In the genomic region with DNA sequence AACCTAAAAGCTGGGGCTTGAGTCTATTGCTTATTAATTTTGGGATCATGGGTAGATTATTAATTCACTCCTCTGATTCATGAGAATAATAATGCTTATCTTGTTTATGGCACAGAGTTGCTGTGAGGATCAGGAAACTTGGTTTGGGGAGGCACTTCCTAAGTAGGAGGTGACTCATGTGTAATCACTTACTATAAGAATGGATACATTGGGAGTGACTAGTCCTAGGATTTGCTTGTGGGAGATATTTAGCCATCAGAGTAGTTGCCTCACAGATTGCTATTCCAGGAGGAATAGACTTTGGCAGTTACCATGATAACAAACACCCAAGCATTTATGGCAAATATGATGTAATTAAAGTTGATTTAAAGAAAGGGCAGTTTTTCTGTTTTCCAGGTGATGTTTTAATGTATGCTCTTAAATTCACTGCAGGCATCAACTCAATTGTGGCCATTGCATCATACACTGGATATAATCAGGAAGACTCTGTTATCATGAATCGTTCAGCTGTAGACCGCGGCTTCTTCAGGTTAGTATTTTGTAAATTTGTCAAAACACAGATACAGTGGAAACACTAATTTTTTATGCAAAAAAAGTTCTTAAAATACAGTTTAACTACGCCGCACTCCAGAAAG, we compare ENCODE assay signal across 12 cellular contexts. TPM values are rescaled to one million over a fixed set of nuclear protein-coding genes. Genes with fewer than 3 reads are reported as not detected.
DNase-seq lines count a peak whose midpoint lies in the region; ATAC-seq and TF ChIP-seq lines count a peak whose summit lies in the region.
"Had no signal": no experiment of that assay in that cellular context is flagged by ENCODE, and none has a peak within 500 bp of the region (broad histone marks: within the 10 kb centered on the region; RNA-seq: fewer than 3 reads in every experiment).

No MANE protein-coding gene starts in this region.

- H3K4me2 ChIP-seq in IMR-90 (ENCODE audit: low read depth, low read length) (no peak overlapping the region; the same call in 1 of the 2 replicates), mesenchymal stem cell (ENCODE audit: low read length, poor library complexity, severe bottlenecking) (no peak overlapping the region)

- TF ChIP-seq CTCF in AG09309 (IDR thresholded peaks at IDR 0.05; ENCODE audit: control insufficient read depth, insufficient read depth, low read depth, low read length, missing control alignments) (no peak), IMR-90 (conservative IDR thresholded peaks at IDR 0.05; ENCODE audit: low read depth, low read length) (no peak), endodermal cell (conservative IDR thresholded peaks at IDR 0.05) (no peak)

- H4K8ac ChIP-seq in IMR-90 (ENCODE audit: low read depth in 2 of 2, low read length in 2 of 2) (0 out of 4 replicates have a peak overlapping the region, but pooled peaks of 1 of the 2 experiments have one; percentile 2), mesenchymal stem cell (ENCODE audit: low read length) (no peak overlapping the region)

- no peak overlapping the region for H3K14ac ChIP-seq in IMR-90 (replicated peaks; ENCODE audit: low read depth, low read length)
- no peak overlapping the region for H3K14ac ChIP-seq in mesenchymal stem cell (ENCODE audit: low read length in 2 of 2)

- dilution Hi-C loops in IMR-90 (cut with HindIII; ENCODE audit: low sequenced_read_pairs, unreplicated experiment): no loop called here

- peaks cover 33% of the 10 kb centered on the region for H3K36me3 ChIP-seq in IMR-90 (ENCODE audit: control insufficient read depth, insufficient read depth, low read length)
- peaks cover 92% of the 10 kb centered on the region for H3K36me3 ChIP-seq in endodermal cell (ENCODE audit: control insufficient read depth, insufficient read depth, low read length)
- peaks cover 7 to 88% of the 10 kb centered on the region in 2 experiments for H3K36me3 ChIP-seq in mesenchymal stem cell (ENCODE audit: control insufficient read depth in 1 of 2, insufficient read depth in 2 of 2, low read depth in 1 of 2, low read length in 2 of 2)

- H3K56ac ChIP-seq in IMR-90 (ENCODE audit: extremely low read depth, insufficient read depth, low read length): no peak overlapping the region

- TF ChIP-seq POLR2A in IMR-90 (IDR thresholded peaks at IDR 0.05; ENCODE audit: low read depth, low read length): no peak

- no TSS peak for BruUV-seq in IMR-90 (replicated peaks; lab: Mats Ljungman, UMichigan)

- H3K27me3 Mint-ChIP-seq in endodermal cell (ENCODE audit: insufficient read depth): no peaks in the 10 kb centered on the region

- no peak for TF ChIP-seq RAD21 in IMR-90 (IDR thresholded peaks at IDR 0.05; ENCODE audit: low read length)

- no peak overlapping the region for H2BK12ac ChIP-seq in mesenchymal stem cell (ENCODE audit: low read length in 2 of 2)

- H2AK9ac ChIP-seq in IMR-90 (replicated peaks; ENCODE audit: low read depth, low read length, poor library complexity): no peak overlapping the region

- H4K20me1 ChIP-seq in IMR-90 (ENCODE audit: insufficient read depth, low read length): peaks cover 3% of the 10 kb centered on the region; the same call in 1 of the 2 replicates

- no peaks in the 10 kb centered on the region for H3K4me1 Mint-ChIP-seq in endodermal cell

- peaks cover 8% of the 10 kb centered on the region for H3K4me1 ChIP-seq in IMR-90 (ENCODE audit: control insufficient read depth, insufficient read depth, low read length)
- H3K4me1 ChIP-seq in endodermal cell (ENCODE audit: control insufficient read depth, insufficient read depth, low read length): no peaks in the 10 kb centered on the region
- no peaks in the 10 kb centered on the region for H3K4me1 ChIP-seq in mesenchymal stem cell (ENCODE audit: control insufficient read depth, insufficient read depth, low read depth, low read length)

- H3K27ac Mint-ChIP-seq in endodermal cell: peak overlapping the region; percentile 41

- H2AFZ ChIP-seq in IMR-90 (replicated peaks; ENCODE audit: low read length, poor library complexity) (no peak overlapping the region), mesenchymal stem cell (ENCODE audit: low read depth, low read length) (no peak overlapping the region)

- no peaks in the 10 kb centered on the region for H3K9me3 Mint-ChIP-seq in endodermal cell

- H3K9me3 ChIP-seq in IMR-90 (ENCODE audit: control insufficient read depth, insufficient read depth, low read length) (no peaks in the 10 kb centered on the region), endodermal cell (ENCODE audit: control insufficient read depth, low read length) (no peaks in the 10 kb centered on the region), mesenchymal stem cell (ENCODE audit: control insufficient read depth, low read length) (no peaks in the 10 kb centered on the region)

- no peak overlapping the region for H4K5ac ChIP-seq in IMR-90 (ENCODE audit: low read depth, low read length)

- intact Hi-C loops in IMR-90 (cut with micrococcal nuclease): loop anchor here (5.0 kb wide), 1 partner anchor 87 kb away; no protein-coding TSS in a partner anchor

- WGBS in IMR-90 (ENCODE audit: extremely low coverage in 2 of 2, insufficient read length in 1 of 2), 2 experiments: no CpG with 5 or more reads among the region's 5 CpGs
- 78% methylated on average over 5 of the region's 5 CpGs; no CpG with 5 or more reads in 1 of the 2 experiments for WGBS in endodermal cell (ENCODE audit: insufficient coverage in 1 of 2, insufficient read length in 1 of 2), 2 experiments
- 100% methylated on average over 2 of the region's 5 CpGs for WGBS in mesenchymal stem cell

- H2BK15ac ChIP-seq in IMR-90 (ENCODE audit: low read depth, low read length): no peak overlapping the region
- no peak overlapping the region for H2BK15ac ChIP-seq in mesenchymal stem cell (ENCODE audit: low read depth, poor library complexity, severe bottlenecking)

- H3K9ac ChIP-seq in IMR-90 (ENCODE audit: low read depth, low read length) (no peak overlapping the region), endodermal cell (ENCODE audit: extremely low read depth, low read length, poor library complexity, severe bottlenecking) (no peak overlapping the region), mesenchymal stem cell (ENCODE audit: low read length) (peak overlapping the region; percentile 27)

- H3K9me1 ChIP-seq in IMR-90 (ENCODE audit: insufficient read depth, low read length): peaks cover 2% of the 10 kb centered on the region; the same call in 1 of the 2 replicates

- H3K4me3 ChIP-seq in AG09309 (ENCODE audit: control insufficient read depth, low read depth, low read length) (no peak overlapping the region), IMR-90 (ENCODE audit: insufficient read depth, low read depth, low read length) (no peak overlapping the region), endodermal cell (ENCODE audit: low read length) (no peak overlapping the region), mesenchymal stem cell (ENCODE audit: insufficient read depth in 1 of 2, low read depth in 1 of 2, low read length in 2 of 2) (no peak overlapping the region)

- no peak overlapping the region; the same call in 1 of the 2 replicates for H2BK20ac ChIP-seq in IMR-90 (ENCODE audit: low read depth, low read length)

- H4K91ac ChIP-seq in IMR-90 (ENCODE audit: insufficient read depth, low read depth, low read length): no peak overlapping the region
- H4K91ac ChIP-seq in mesenchymal stem cell (ENCODE audit: low read length): no peak overlapping the region

- H2BK120ac ChIP-seq in IMR-90 (ENCODE audit: low read depth, low read length): no peak overlapping the region
- H2BK120ac ChIP-seq in mesenchymal stem cell (ENCODE audit: low read depth, low read length): no peak overlapping the region

- no peaks in the 10 kb centered on the region for H3K27me3 ChIP-seq in IMR-90 (ENCODE audit: control insufficient read depth, insufficient read depth, low read length)
- H3K27me3 ChIP-seq in endodermal cell (ENCODE audit: control insufficient read depth, insufficient read depth, low read length, poor library complexity, severe bottlenecking): no peaks in the 10 kb centered on the region
- no peaks in the 10 kb centered on the region for H3K27me3 ChIP-seq in mesenchymal stem cell (ENCODE audit: control insufficient read depth in 1 of 2, insufficient read depth in 1 of 2, low read length in 2 of 2)

- H3K27ac ChIP-seq in IMR-90 (ENCODE audit: insufficient read depth, low read length) (no peak overlapping the region), endodermal cell (ENCODE audit: low read depth, low read length) (no peak overlapping the region), mesenchymal stem cell (ENCODE audit: low read length, poor library complexity, severe bottlenecking) (peak overlapping the region; percentile 45)

- no peak overlapping the region for H3K4me3 Mint-ChIP-seq in endodermal cell

- H3K79me1 ChIP-seq in IMR-90 (ENCODE audit: low read depth in 1 of 2, low read length in 2 of 2) (peaks cover 13 to 33% of the 10 kb centered on the region in 2 experiments), mesenchymal stem cell (replicated peaks; ENCODE audit: low read length, poor library complexity, severe bottlenecking) (peaks cover 3% of the 10 kb centered on the region)

- CTCF ChIA-PET in IMR-90 (lab: Yijun Ruan, JAX): no interaction called here

- peak overlapping the region; percentile 28 for H2BK5ac ChIP-seq in IMR-90 (ENCODE audit: low read depth, low read length, poor library complexity, severe bottlenecking)
- H2BK5ac ChIP-seq in mesenchymal stem cell (ENCODE audit: low read depth, low read length, poor library complexity, severe bottlenecking): no peak overlapping the region

- H2AK5ac ChIP-seq in IMR-90 (ENCODE audit: low read depth, low read length) (no peak overlapping the region), mesenchymal stem cell (ENCODE audit: low read length, severe bottlenecking) (no peak overlapping the region)

- in situ Hi-C loops in IMR-90 (cut with MboI; ENCODE audit: low sequenced_read_pairs): no loop called here

- peak; percentile 69 for ATAC-seq in IMR-90 (ENCODE audit: low read depth)
- no peak for ATAC-seq in GM18502 (IDR thresholded peaks at IDR 0.05; ENCODE audit: poor library complexity, unreplicated experiment)

- POLR2A ChIA-PET in IMR-90 (lab: Charles Lee; ENCODE audit: unreplicated experiment): no interaction called here

- DNase-seq in AG09309 (ENCODE audit: low read depth): peak; percentile 77
- DNase-seq in IMR-90: peak; percentile 94
- no peak for DNase-seq in endodermal cell
- peak; percentile 89 for DNase-seq in mesenchymal stem cell
- no peak for DNase-seq in iPS-NIHi7 (ENCODE audit: extremely low spot score)
- DNase-seq in NCI-H1930 (lab: John Stamatoyannopoulos, UW): no peak
- DNase-seq in NCI-H510A (lab: John Stamatoyannopoulos, UW): no peak
- DNase-seq: activated gamma-delta T cell; DMS153; NCI-H1417; stimulated activated CD8-positive, alpha-beta memory T cell treated with anti-CD3 and anti-CD28 coated beads, Interleukin-4, amount 100 ng/mL, for 48 hours had no signal

- peaks cover 84% of the 10 kb centered on the region for H3K36me3 Mint-ChIP-seq in endodermal cell (ENCODE audit: low read depth)

- H3K4ac ChIP-seq in IMR-90 (ENCODE audit: low read depth, low read length): no peak overlapping the region
- no peak overlapping the region for H3K4ac ChIP-seq in mesenchymal stem cell (ENCODE audit: low read depth in 1 of 2, low read length in 2 of 2)

- H3K18ac ChIP-seq in IMR-90 (ENCODE audit: low read depth, low read length): no peak overlapping the region
- no peak overlapping the region for H3K18ac ChIP-seq in mesenchymal stem cell (ENCODE audit: low read depth in 1 of 2, low read length in 2 of 2)

- H3K23ac ChIP-seq in IMR-90 (ENCODE audit: low read depth, low read length) (no peak overlapping the region), mesenchymal stem cell (ENCODE audit: low read length in 2 of 2) (no peak overlapping the region)

RNA-seq across cellular contexts. Expression of gene POLR2B, which starts 41.9 kb away (rescaled TPM):
- 106 and 172 TPM in 2 replicates for total RNA-seq in IMR-90 (2012; rRNA removed)
- polyA plus RNA-seq in IMR-90 (2012; rRNA removed): 62.3 and 74.0 TPM in 2 replicates
- 10.9 and 13.0 TPM in 2 replicates for polyA plus RNA-seq in IMR-90 (2012; cell fraction: cytosol; rRNA removed)
- polyA plus RNA-seq in IMR-90 (2012; cell fraction: nucleus; rRNA removed; ENCODE audit: low replicate concordance): 21.0 and 96.7 TPM in 2 replicates
- 100 to 1,000 TPM; 106 to 112 TPM for total RNA-seq in endodermal cell
- 97.0 TPM for polyA plus RNA-seq in endodermal cell (2013, experiment 1 of 2)
- polyA plus RNA-seq in endodermal cell (2013, experiment 2 of 2): 88.5 TPM
- polyA plus RNA-seq in mesenchymal stem cell (2013, experiment 1 of 2): 57.0 TPM
- polyA plus RNA-seq in mesenchymal stem cell (2013, experiment 2 of 2): 58.9 TPM

RNA-seq across cellular contexts. Expression of gene NOA1, which starts 43.2 kb away (rescaled TPM):
- total RNA-seq in IMR-90 (2012; rRNA removed) (9.7 and 10.4 TPM in 2 replicates), endodermal cell (10 to 100 TPM; 17.8 to 20.7 TPM)
- 10.8 and 12.1 TPM in 2 replicates for polyA plus RNA-seq in IMR-90 (2012; rRNA removed)
- polyA plus RNA-seq in IMR-90 (2012; cell fraction: cytosol; rRNA removed): 6.4 and 10.7 TPM in 2 replicates
- 6.3 and 7.8 TPM in 2 replicates for polyA plus RNA-seq in IMR-90 (2012; cell fraction: nucleus; rRNA removed; ENCODE audit: low replicate concordance)
- 19.4 TPM for polyA plus RNA-seq in endodermal cell (2013, experiment 1 of 2)
- polyA plus RNA-seq in endodermal cell (2013, experiment 2 of 2): 16.1 TPM
- polyA plus RNA-seq in mesenchymal stem cell (2013, experiment 1 of 2): 12.4 TPM
- 12.6 TPM for polyA plus RNA-seq in mesenchymal stem cell (2013, experiment 2 of 2)

Comparison
In these comparisons a context has a peak if more than half of its experiments do, and no peak if none do; other contexts are left out.
1. DNase-seq: peak in AG09309 (single experiment), IMR-90 (single experiment) and mesenchymal stem cell (single experiment); none in endodermal cell (single experiment), iPS-NIHi7 (single experiment), NCI-H1930 (0 of 2) and NCI-H510A (single experiment).